ENCODE assay signal across 18 cellular contexts in genomic region chr11:26095340-26095739, GRCh38.
"Had no signal": no experiment of that assay in that cellular context is flagged by ENCODE, and none has a peak within 500 bp of the region (broad histone marks: within the 10 kb centered on the region; RNA-seq: fewer than 3 reads in every experiment).

No MANE protein-coding gene starts in this region.

- H3K4me1 Mint-ChIP-seq: natural killer cell, neural crest cell had no signal

- H3K9me3 Mint-ChIP-seq: neural crest cell had no signal

- ATAC-seq: heart right ventricle, left lobe of liver, natural killer cell had no signal

- H3K27ac ChIP-seq: colonic mucosa, heart right ventricle, right atrium auricular region had no signal

- H3K4me3 Mint-ChIP-seq: mesothelial cell of epicardium, natural killer cell, neural crest cell had no signal

- H3K9me3 ChIP-seq: colonic mucosa, heart right ventricle, right atrium auricular region had no signal

- H3K4me2 ChIP-seq: smooth muscle cell had no signal

- DNase-seq: colonic mucosa; dermis blood vessel endothelial cell; erythroblast; heart right ventricle; hypothalamus; islet precursor cell; mammary epithelial cell; natural killer cell; posterior cingulate gyrus; stimulated activated CD4-positive, alpha-beta T cell treated with anti-CD3 and anti-CD28 coated beads, Interleukin-2, amount 100 ng/mL, for 48 hours; stimulated activated naive CD4-positive, alpha-beta T cell treated with Interleukin-2 at 50 U/mL for 16 hours; trophoblast cell had no signal

- FAIRE-seq: frontal cortex had no signal

- H3K36me3 Mint-ChIP-seq: mesothelial cell of epicardium, natural killer cell had no signal

- H3K27me3 ChIP-seq: colonic mucosa, heart right ventricle, right atrium auricular region had no signal

- H3K36me3 ChIP-seq: colonic mucosa, heart right ventricle, right atrium auricular region had no signal

- H3K27ac Mint-ChIP-seq: mesothelial cell of epicardium, natural killer cell had no signal

- H3K4me1 ChIP-seq: colonic mucosa, heart right ventricle, right atrium auricular region had no signal

- H3K4me3 ChIP-seq: colonic mucosa, heart right ventricle, right atrium auricular region, smooth muscle cell had no signal
